ENCODE assay signal across 1 cellular context in the genomic region with DNA sequence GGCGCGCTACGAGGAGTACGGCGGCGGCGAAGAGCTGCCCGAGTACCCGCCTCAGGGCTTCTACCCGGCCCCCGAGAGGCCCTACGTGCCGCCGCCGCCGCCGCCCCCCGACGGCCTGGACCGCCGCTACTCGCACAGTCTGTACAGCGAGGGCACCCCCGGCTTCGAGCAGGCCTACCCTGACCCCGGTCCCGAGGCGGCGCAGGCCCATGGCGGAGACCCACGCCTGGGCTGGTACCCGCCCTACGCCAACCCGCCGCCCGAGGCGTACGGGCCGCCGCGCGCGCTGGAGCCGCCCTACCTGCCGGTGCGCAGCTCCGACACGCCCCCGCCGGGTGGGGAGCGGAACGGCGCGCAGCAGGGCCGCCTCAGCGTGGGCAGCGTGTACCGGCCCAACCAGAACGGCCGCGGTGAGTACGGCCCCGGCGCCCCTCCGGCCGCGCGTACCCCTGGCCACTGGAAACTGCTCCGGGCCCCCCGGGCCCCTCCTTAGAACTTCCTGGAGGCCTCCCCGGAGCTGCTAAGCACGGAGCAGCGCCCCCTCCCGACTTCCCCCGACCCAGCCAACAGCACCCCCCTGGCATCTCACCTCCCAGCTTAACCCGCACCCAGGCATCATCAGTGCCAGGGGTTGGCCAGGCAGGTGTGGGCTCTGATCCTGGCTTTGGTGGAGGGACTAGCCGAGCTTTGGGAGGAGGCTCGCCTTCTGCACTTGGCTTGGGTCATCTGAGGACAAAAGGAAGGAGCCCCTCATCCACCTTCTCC.
TF ChIP-seq lines count a peak whose summit lies in the region.

No MANE protein-coding gene starts in this region.

TF ChIP-seq in A549, 52 proteins besides CTCF, POLR2A, EP300 and RAD21 (continued from another document):
- TF ChIP-seq POLR2AphosphoS2 (conservative IDR thresholded peaks at IDR 0.05; ENCODE audit: low read length) = no peak
- TF ChIP-seq, protein P1, sequence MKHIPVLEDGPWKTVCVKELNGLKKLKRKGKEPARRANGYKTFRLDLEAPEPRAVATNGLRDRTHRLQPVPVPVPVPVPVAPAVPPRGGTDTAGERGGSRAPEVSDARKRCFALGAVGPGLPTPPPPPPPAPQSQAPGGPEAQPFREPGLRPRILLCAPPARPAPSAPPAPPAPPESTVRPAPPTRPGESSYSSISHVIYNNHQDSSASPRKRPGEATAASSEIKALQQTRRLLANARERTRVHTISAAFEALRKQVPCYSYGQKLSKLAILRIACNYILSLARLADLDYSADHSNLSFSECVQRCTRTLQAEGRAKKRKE (CRISPR knock-in tag; IDR thresholded peaks at IDR 0.05; ENCODE audit: low read depth) = no peak
- no peak for TF ChIP-seq MYC (IDR thresholded peaks at IDR 0.05; ENCODE audit: borderline replicate concordance, low read length)
- no peak for TF ChIP-seq ESRRA (IDR thresholded peaks at IDR 0.05; ENCODE audit: borderline replicate concordance, low read length)
- TF ChIP-seq, protein P2, sequence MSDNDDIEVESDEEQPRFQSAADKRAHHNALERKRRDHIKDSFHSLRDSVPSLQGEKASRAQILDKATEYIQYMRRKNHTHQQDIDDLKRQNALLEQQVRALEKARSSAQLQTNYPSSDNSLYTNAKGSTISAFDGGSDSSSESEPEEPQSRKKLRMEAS (IDR thresholded peaks at IDR 0.05) = peak; percentile 21; the same call in 1 of the 2 replicates
- no peak for TF ChIP-seq ZC3H11A (IDR thresholded peaks at IDR 0.05)
- TF ChIP-seq, protein P3, sequence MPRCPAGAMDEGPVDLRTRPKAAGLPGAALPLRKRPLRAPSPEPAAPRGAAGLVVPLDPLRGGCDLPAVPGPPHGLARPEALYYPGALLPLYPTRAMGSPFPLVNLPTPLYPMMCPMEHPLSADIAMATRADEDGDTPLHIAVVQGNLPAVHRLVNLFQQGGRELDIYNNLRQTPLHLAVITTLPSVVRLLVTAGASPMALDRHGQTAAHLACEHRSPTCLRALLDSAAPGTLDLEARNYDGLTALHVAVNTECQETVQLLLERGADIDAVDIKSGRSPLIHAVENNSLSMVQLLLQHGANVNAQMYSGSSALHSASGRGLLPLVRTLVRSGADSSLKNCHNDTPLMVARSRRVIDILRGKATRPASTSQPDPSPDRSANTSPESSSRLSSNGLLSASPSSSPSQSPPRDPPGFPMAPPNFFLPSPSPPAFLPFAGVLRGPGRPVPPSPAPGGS (IDR thresholded peaks at IDR 0.05) = no peak
- no peak for TF ChIP-seq ZNF302 (CRISPR knock-in tag; IDR thresholded peaks at IDR 0.05)
- TF ChIP-seq CHD4 (IDR thresholded peaks at IDR 0.05; ENCODE audit: borderline replicate concordance) = no peak
- no peak for TF ChIP-seq HOXB13 (CRISPR knock-in tag; IDR thresholded peaks at IDR 0.05; ENCODE audit: low read depth)
- no peak for TF ChIP-seq FOXS1 (CRISPR knock-in tag; IDR thresholded peaks at IDR 0.05)
- TF ChIP-seq TP53 (CRISPR knock-in tag; IDR thresholded peaks at IDR 0.05) = no peak
- no peak for TF ChIP-seq HEYL (CRISPR knock-in tag; IDR thresholded peaks at IDR 0.05)
- no peak for TF ChIP-seq HOXB5 (CRISPR knock-in tag; IDR thresholded peaks at IDR 0.05)
- no peak for TF ChIP-seq RARB (CRISPR knock-in tag; IDR thresholded peaks at IDR 0.05)
- no peak for TF ChIP-seq TFCP2L1 (CRISPR knock-in tag; IDR thresholded peaks at IDR 0.05)
- TF ChIP-seq SMC3 (IDR thresholded peaks at IDR 0.05) = peak; percentile 36; the same call in 2 of the 3 replicates
- TF ChIP-seq, protein P4, sequence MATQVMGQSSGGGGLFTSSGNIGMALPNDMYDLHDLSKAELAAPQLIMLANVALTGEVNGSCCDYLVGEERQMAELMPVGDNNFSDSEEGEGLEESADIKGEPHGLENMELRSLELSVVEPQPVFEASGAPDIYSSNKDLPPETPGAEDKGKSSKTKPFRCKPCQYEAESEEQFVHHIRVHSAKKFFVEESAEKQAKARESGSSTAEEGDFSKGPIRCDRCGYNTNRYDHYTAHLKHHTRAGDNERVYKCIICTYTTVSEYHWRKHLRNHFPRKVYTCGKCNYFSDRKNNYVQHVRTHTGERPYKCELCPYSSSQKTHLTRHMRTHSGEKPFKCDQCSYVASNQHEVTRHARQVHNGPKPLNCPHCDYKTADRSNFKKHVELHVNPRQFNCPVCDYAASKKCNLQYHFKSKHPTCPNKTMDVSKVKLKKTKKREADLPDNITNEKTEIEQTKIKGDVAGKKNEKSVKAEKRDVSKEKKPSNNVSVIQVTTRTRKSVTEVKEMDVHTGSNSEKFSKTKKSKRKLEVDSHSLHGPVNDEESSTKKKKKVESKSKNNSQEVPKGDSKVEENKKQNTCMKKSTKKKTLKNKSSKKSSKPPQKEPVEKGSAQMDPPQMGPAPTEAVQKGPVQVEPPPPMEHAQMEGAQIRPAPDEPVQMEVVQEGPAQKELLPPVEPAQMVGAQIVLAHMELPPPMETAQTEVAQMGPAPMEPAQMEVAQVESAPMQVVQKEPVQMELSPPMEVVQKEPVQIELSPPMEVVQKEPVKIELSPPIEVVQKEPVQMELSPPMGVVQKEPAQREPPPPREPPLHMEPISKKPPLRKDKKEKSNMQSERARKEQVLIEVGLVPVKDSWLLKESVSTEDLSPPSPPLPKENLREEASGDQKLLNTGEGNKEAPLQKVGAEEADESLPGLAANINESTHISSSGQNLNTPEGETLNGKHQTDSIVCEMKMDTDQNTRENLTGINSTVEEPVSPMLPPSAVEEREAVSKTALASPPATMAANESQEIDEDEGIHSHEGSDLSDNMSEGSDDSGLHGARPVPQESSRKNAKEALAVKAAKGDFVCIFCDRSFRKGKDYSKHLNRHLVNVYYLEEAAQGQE (IDR thresholded peaks at IDR 0.05) = no peak
- TF ChIP-seq, protein P5, sequence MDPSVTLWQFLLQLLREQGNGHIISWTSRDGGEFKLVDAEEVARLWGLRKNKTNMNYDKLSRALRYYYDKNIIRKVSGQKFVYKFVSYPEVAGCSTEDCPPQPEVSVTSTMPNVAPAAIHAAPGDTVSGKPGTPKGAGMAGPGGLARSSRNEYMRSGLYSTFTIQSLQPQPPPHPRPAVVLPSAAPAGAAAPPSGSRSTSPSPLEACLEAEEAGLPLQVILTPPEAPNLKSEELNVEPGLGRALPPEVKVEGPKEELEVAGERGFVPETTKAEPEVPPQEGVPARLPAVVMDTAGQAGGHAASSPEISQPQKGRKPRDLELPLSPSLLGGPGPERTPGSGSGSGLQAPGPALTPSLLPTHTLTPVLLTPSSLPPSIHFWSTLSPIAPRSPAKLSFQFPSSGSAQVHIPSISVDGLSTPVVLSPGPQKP (IDR thresholded peaks at IDR 0.05; ENCODE audit: low read depth, low read length) = no peak
- TF ChIP-seq CBX8 (IDR thresholded peaks at IDR 0.05) = no peak
- TF ChIP-seq, protein P6, sequence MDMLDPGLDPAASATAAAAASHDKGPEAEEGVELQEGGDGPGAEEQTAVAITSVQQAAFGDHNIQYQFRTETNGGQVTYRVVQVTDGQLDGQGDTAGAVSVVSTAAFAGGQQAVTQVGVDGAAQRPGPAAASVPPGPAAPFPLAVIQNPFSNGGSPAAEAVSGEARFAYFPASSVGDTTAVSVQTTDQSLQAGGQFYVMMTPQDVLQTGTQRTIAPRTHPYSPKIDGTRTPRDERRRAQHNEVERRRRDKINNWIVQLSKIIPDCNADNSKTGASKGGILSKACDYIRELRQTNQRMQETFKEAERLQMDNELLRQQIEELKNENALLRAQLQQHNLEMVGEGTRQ (IDR thresholded peaks at IDR 0.05) = no peak
- no peak for TF ChIP-seq KDM1A (IDR thresholded peaks at IDR 0.05; ENCODE audit: low read depth)
- no peak for TF ChIP-seq GATA3 (IDR thresholded peaks at IDR 0.05; ENCODE audit: borderline replicate concordance)
TF ChIP-seq in A549: peak in this region for 4.
